19 cellular contexts compared by ENCODE assay signal in the genomic region with DNA sequence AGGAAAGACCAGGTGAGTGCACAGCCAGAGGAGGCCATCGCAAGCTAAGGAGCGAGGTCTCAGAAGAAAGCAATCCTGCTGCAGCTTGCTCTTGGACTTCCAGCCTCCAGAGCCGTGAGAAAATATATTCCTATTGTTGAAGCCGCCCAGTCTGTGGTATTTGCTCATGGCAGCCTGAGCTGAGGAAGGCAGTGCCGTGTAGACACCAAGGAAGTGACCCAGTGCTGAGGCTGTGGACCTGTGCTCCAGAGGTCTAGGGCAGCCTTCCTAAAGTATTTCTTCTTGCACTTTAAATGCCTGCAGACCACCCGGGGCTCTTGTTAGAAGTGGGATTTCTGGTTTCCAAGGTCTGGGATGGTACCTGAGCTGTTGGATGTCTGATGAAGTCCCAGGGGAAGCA.
DNase-seq lines count a peak whose midpoint lies in the region; ATAC-seq and TF ChIP-seq lines count a peak whose summit lies in the region.
"Had no signal": no experiment of that assay in that cellular context is flagged by ENCODE, and none has a peak within 500 bp of the region (broad histone marks: within the 10 kb centered on the region; RNA-seq: fewer than 3 reads in every experiment).

No MANE protein-coding gene starts in this region.

- no peaks in the 10 kb centered on the region for H3K9me3 ChIP-seq in vagina

- H3K27ac Mint-ChIP-seq in stimulated activated effector memory CD8-positive, alpha-beta T cell treated with anti-CD3 and anti-CD28 coated beads, Interleukin-12 subunit alpha, Interleukin-12 subunit beta, amount 100 ng/mL, for 72 hours, result no peak overlapping the region
- H3K27ac Mint-ChIP-seq in chondrocyte (ENCODE audit: unreplicated experiment), result no peak overlapping the region
- H3K27ac Mint-ChIP-seq: B cell; CD4-positive, alpha-beta T cell; CD8-positive, alpha-beta T cell had no signal

- TF ChIP-seq CTCF in vagina (IDR thresholded peaks at IDR 0.05) (no peak), chondrocyte (IDR thresholded peaks at IDR 0.05) (no peak)

- H3K4me1 ChIP-seq in vagina, result no peaks in the 10 kb centered on the region
- H3K4me1 ChIP-seq: A549; BLaER1 treated with 17β-estradiol and CSF1 and Interleukin-3, amounts not matched to agents 10 nM and 100 nM; Caco-2 had no signal

- no peak overlapping the region for H3K4me3 ChIP-seq in vagina
- H3K4me3 ChIP-seq: A549; BLaER1 treated with 17β-estradiol and CSF1 and Interleukin-3, amounts not matched to agents 10 nM and 100 nM had no signal

- H3K4me3 Mint-ChIP-seq in stimulated activated effector memory CD8-positive, alpha-beta T cell treated with anti-CD3 and anti-CD28 coated beads, Interleukin-12 subunit alpha, Interleukin-12 subunit beta, amount 100 ng/mL, for 72 hours, result no peak overlapping the region
- no peak overlapping the region for H3K4me3 Mint-ChIP-seq in chondrocyte (ENCODE audit: unreplicated experiment)
- H3K4me3 Mint-ChIP-seq: B cell; CD4-positive, alpha-beta T cell; CD8-positive, alpha-beta T cell had no signal

- no peaks in the 10 kb centered on the region for H3K27me3 Mint-ChIP-seq in chondrocyte (ENCODE audit: low read depth)
- H3K27me3 Mint-ChIP-seq: CD4-positive, alpha-beta T cell had no signal

- no peaks in the 10 kb centered on the region for H3K4me1 Mint-ChIP-seq in stimulated activated effector memory CD8-positive, alpha-beta T cell treated with anti-CD3 and anti-CD28 coated beads, Interleukin-12 subunit alpha, Interleukin-12 subunit beta, amount 100 ng/mL, for 72 hours
- no peaks in the 10 kb centered on the region for H3K4me1 Mint-ChIP-seq in chondrocyte (ENCODE audit: low read depth)
- H3K4me1 Mint-ChIP-seq: B cell had no signal

- DNase-seq in ecto neural progenitor cell (ENCODE audit: low spot score), result peak; percentile 14
- peak; percentile 30 for DNase-seq in islet precursor cell
- DNase-seq in stimulated activated effector memory CD8-positive, alpha-beta T cell treated with anti-CD3 and anti-CD28 coated beads, Interleukin-12 subunit alpha, Interleukin-12 subunit beta, amount 100 ng/mL, for 72 hours (ENCODE audit: low spot score in 2 of 2), result peak in 1 of 2 donors; percentile 25
- peak; percentile 64 to 82 for DNase-seq in vagina (ENCODE audit: extremely low spot score in 2 of 2)
- no peak for DNase-seq in chondrocyte (ENCODE audit: low spot score)
- DNase-seq: AML-193; Caco-2; Calu3; CD4-positive, alpha-beta T cell; CD8-positive, alpha-beta T cell; DMS79 treated with DMSO at 0.1 percent for 48 hours; GF-D8 had no signal

- intact Hi-C loops in vagina (cut with DNase I), result no loop called here

- H3K9me3 Mint-ChIP-seq in stimulated activated effector memory CD8-positive, alpha-beta T cell treated with anti-CD3 and anti-CD28 coated beads, Interleukin-12 subunit alpha, Interleukin-12 subunit beta, amount 100 ng/mL, for 72 hours, result no peaks in the 10 kb centered on the region
- no peaks in the 10 kb centered on the region for H3K9me3 Mint-ChIP-seq in chondrocyte (ENCODE audit: low read depth)
- H3K9me3 Mint-ChIP-seq: CD4-positive, alpha-beta T cell; CD8-positive, alpha-beta T cell had no signal

- no peak overlapping the region for H3K27ac ChIP-seq in vagina
- H3K27ac ChIP-seq: 22Rv1; A549; BLaER1 treated with 17β-estradiol and CSF1 and Interleukin-3, amounts not matched to agents 10 nM and 100 nM; C4-2B had no signal

- no peaks in the 10 kb centered on the region for H3K36me3 ChIP-seq in vagina
- H3K36me3 ChIP-seq: BLaER1 treated with 17β-estradiol and CSF1 and Interleukin-3, amounts not matched to agents 10 nM and 100 nM had no signal

- ATAC-seq in stimulated activated effector memory CD8-positive, alpha-beta T cell treated with anti-CD3 and anti-CD28 coated beads, Interleukin-12 subunit alpha, Interleukin-12 subunit beta, amount 100 ng/mL, for 72 hours, result peak; percentile 39
- no peak for ATAC-seq in GM21619 (IDR thresholded peaks at IDR 0.05; ENCODE audit: unreplicated experiment)
- ATAC-seq in HG03354 (IDR thresholded peaks at IDR 0.05; ENCODE audit: poor library complexity, severe bottlenecking, unreplicated experiment), result no peak
- ATAC-seq: A549; CD8-positive, alpha-beta T cell had no signal

- no peaks in the 10 kb centered on the region for H3K27me3 ChIP-seq in vagina
- H3K27me3 ChIP-seq: BLaER1 treated with 17β-estradiol and CSF1 and Interleukin-3, amounts not matched to agents 10 nM and 100 nM had no signal

- no peak for TF ChIP-seq POLR2A in vagina (IDR thresholded peaks at IDR 0.05)

- H3K36me3 Mint-ChIP-seq in stimulated activated effector memory CD8-positive, alpha-beta T cell treated with anti-CD3 and anti-CD28 coated beads, Interleukin-12 subunit alpha, Interleukin-12 subunit beta, amount 100 ng/mL, for 72 hours, result no peaks in the 10 kb centered on the region
- H3K36me3 Mint-ChIP-seq in chondrocyte (ENCODE audit: low read depth), result no peaks in the 10 kb centered on the region
- H3K36me3 Mint-ChIP-seq: CD8-positive, alpha-beta T cell had no signal
